Comparison of ENCODE assay signal across 20 cellular contexts in the genomic region with DNA sequence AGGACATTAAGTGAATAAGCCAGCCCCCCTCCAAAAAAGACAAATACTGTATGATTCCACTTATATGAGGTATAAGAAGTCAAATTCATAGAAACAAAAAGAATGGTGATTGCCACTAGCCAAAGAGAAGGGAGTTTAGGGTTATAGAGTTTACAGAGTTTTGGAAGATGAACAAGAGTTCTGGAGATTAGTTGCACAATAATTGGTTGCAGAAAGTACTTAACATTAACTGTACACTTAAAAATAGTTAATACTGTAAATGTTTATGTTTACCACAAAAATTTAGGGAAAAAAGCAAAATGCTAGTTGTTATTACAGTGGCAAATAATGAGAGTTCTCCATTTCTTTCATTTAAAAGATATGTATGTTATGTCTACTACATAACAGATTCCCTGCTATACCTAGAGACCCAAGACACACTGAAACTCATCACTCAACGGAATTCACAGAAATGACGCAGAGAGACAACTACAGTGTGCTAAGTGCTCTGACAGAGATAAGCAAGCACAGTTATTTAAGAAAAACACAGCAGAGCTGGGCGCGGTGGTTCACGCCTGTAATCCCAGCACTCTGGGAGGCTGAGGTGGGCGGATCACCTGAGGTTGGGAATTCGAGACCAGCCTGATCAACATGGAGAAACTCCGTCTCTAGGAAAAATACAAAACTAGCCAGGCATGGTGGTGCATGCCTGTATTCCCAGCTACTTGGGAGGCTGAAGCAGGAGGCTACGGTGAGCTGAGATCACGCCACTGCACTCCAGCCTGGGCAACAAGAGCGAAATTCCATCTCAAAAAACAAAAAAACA.
"Had no signal": no experiment of that assay in that cellular context is flagged by ENCODE, and none has a peak within 500 bp of the region (broad histone marks: within the 10 kb centered on the region; RNA-seq: fewer than 3 reads in every experiment).

No MANE protein-coding gene starts in this region.

- H3K9me3 ChIP-seq: left lung, lower lobe of right lung, testis, transverse colon had no signal

- H3K4me1 ChIP-seq: left lung, lower lobe of right lung, testis, transverse colon had no signal

- H3K27ac ChIP-seq: left lung, lower lobe of right lung, skin epidermis, testis, transverse colon had no signal

- H3K27ac Mint-ChIP-seq: activated naive CD4-positive, alpha-beta T cell treated with anti-CD3 and anti-CD28 coated beads for 36 hours; activated T-helper 1 cell treated with anti-CD3 and anti-CD28 coated beads, Interleukin-12 subunit alpha, Interleukin-12 subunit beta, Interleukin-2, Interleukin-4 antibody, amounts not matched to agents 30 ng/mL and 10 ng/mL and 1 ng/mL, durations not matched to agents 14 hours and 24 hours and 36 hours; brain; natural killer cell; T-helper 17 cell had no signal

- H3K4me3 Mint-ChIP-seq: activated naive CD4-positive, alpha-beta T cell treated with anti-CD3 and anti-CD28 coated beads for 36 hours; activated T-helper 1 cell treated with anti-CD3 and anti-CD28 coated beads, Interleukin-12 subunit alpha, Interleukin-12 subunit beta, Interleukin-2, Interleukin-4 antibody, amounts not matched to agents 30 ng/mL and 10 ng/mL and 1 ng/mL, durations not matched to agents 14 hours and 24 hours and 36 hours; brain; natural killer cell; T-helper 17 cell had no signal

- H3K27me3 Mint-ChIP-seq: brain, T-helper 17 cell had no signal

- H3K9me3 Mint-ChIP-seq: activated naive CD4-positive, alpha-beta T cell treated with anti-CD3 and anti-CD28 coated beads for 36 hours; natural killer cell had no signal

- H3K27me3 ChIP-seq: left lung, testis, transverse colon had no signal

- ATAC-seq: left lung; lower lobe of right lung; natural killer cell; sciatic nerve; stimulated activated naive CD8-positive, alpha-beta T cell treated with anti-CD3 and anti-CD28 coated beads, Interleukin-15, Interleukin-2, amounts not matched to agents 100 U/mL and 50 U/mL, for 24 hours; T-helper 17 cell had no signal

- DNase-seq: activated CD4-positive, alpha-beta T cell treated with anti-CD3 and anti-CD28 coated beads, Interleukin-2, amount 50 U/mL, for 4 hours; activated effector memory CD4-positive, alpha-beta T cell treated with anti-CD3 and anti-CD28 coated beads, Interleukin-2, amount 50 U/mL, for 16 hours; activated naive CD4-positive, alpha-beta T cell treated with anti-CD3 and anti-CD28 coated beads for 36 hours; activated T-cell treated with anti-CD3 and anti-CD28 coated beads for 4 hours; aorta; foreskin melanocyte; left lung; lower lobe of right lung; natural killer cell; stimulated activated CD4-positive, alpha-beta T cell treated with anti-CD3 and anti-CD28 coated beads, Interleukin-12 subunit alpha, Interleukin-12 subunit beta, amount 100 ng/mL, for 4 hours; stimulated activated CD4-positive, alpha-beta T cell treated with anti-CD3 and anti-CD28 coated beads, Interleukin-4, amount 100 ng/mL, for 1 hour; stimulated activated naive CD8-positive, alpha-beta T cell treated with anti-CD3 and anti-CD28 coated beads, Interleukin-15, Interleukin-2, amounts not matched to agents 100 U/mL and 50 U/mL, for 24 hours; T-helper 17 cell; T1000; testis; transverse colon had no signal

- H3K4me3 ChIP-seq: left lung, lower lobe of right lung, skin epidermis, testis, transverse colon had no signal
